In the genomic region with DNA sequence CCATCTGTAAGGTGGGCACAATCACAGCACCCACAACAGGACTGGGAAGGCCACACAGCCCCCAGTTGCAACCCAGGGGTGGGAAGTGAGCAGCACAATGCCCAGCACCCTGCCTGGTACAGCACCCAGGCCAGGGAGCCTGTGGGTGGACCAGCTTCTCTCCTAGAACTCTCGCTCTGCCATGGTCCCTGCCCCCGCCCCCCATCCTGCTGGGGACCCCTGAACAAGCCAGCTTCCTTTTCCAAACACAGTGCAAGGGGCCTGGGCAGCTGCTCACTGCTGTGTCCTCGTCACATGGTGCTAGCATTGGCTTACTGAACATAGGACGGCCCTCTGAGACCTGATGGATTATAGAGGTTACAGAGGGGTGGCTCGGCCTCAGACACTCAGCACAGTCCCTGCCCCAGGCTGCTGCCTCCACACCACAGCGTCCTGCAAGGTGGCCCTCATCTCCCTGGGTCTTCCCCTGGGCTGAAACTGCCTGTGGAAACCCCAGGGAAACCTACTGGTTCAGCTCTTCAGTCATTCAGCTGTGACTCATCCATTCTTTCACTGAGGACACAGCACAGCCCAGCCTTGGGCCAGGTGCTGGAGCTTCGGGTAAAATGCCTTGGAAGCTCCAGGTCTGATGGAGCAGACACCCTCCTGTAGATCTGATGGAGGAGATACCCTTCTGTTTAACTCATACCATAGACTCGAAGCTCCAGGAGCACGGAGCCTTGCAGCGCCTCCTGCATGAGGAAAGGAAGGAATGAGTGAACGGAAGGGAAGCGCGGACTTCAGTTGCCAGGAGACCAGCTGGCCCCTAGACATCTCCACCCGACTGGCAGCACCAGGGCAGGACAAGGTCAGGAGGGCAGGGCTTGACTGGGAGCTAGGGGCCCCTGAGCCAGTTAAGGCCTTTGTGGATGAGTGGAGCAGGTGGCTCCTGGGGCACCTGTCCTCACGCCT, we compare ENCODE assay signal across 19 cellular contexts. TPM values are rescaled to one million over a fixed set of nuclear protein-coding genes. Genes with fewer than 3 reads are reported as not detected.
DNase-seq lines count a peak whose midpoint lies in the region; ATAC-seq, FAIRE-seq and TF ChIP-seq lines count a peak whose summit lies in the region.
"Had no signal": no experiment of that assay in that cellular context is flagged by ENCODE, and none has a peak within 500 bp of the region (broad histone marks: within the 10 kb centered on the region; RNA-seq: fewer than 3 reads in every experiment).

No MANE protein-coding gene starts in this region.

- TF ChIP-seq POLR2A in thyroid gland (IDR thresholded peaks at IDR 0.05): no peak

- 61% methylated on average over 15 of the region's 15 CpGs for WGBS in right cardiac atrium
- 82 to 83% methylated on average over 13 to 15 of the region's 15 CpGs for WGBS in thyroid gland, 2 donors

- H3K4me3 ChIP-seq in right cardiac atrium (ENCODE audit: low read length) (no peak overlapping the region), left ventricle myocardium inferior (no peak overlapping the region), WERI-Rb-1 (ENCODE audit: low read depth, low read length) (no peak overlapping the region), thyroid gland (replicated peaks in 1 of 3) (no peak overlapping the region)

- H3K36me3 ChIP-seq in left ventricle myocardium inferior: no peaks in the 10 kb centered on the region
- H3K36me3 ChIP-seq in WERI-Rb-1: no peaks in the 10 kb centered on the region
- no peaks in the 10 kb centered on the region for H3K36me3 ChIP-seq in thyroid gland

- intact Hi-C loops in right cardiac atrium (cut with DNase I) (loop anchor here in 1 of 4 donors (10.0 kb wide), 1 partner anchor 354 kb away; no protein-coding TSS in a partner anchor), left ventricle myocardium inferior (cut with micrococcal nuclease) (loop anchor here (10.0 kb wide), 1 partner anchor 224 kb away; no protein-coding TSS in a partner anchor), thyroid gland (cut with DNase I) (loop anchor here (5.0 kb wide), 1 partner anchor 361 kb away; no protein-coding TSS in a partner anchor)

- DNase-seq in right cardiac atrium: peak in 2 of 3 donors; percentile 8 to 37
- DNase-seq in left ventricle myocardium inferior: no peak
- peak; percentile 7 for DNase-seq in WERI-Rb-1
- peak; percentile 59 for DNase-seq in kidney tubule cell (ENCODE audit: low spot score)
- peak; percentile 27 for DNase-seq in urothelium cell line (ENCODE audit: low spot score)
- DNase-seq in NCI-H2081 (lab: John Stamatoyannopoulos, UW): no peak
- DNase-seq in thyroid gland: no peak
- no peak for DNase-seq in stimulated activated naive CD4-positive, alpha-beta T cell (lab: John Stamatoyannopoulos, UW)
- DNase-seq: activated CD4-positive, CD25-positive, alpha-beta regulatory T cell treated with anti-CD3 and anti-CD28 coated beads, Interleukin-2, amount 50 U/mL, for 72 hours; activated naive CD8-positive, alpha-beta T cell treated with anti-CD3 and anti-CD28 coated beads, Interleukin-2, amount 10 ng/mL, durations not matched to agents 7 days and 5 days; AML-193; NCI-H1048; NCI-H2107; NCI-H82; occipital lobe had no signal

- no peak for TF ChIP-seq CTCF in left ventricle myocardium inferior (IDR thresholded peaks at IDR 0.05; ENCODE audit: borderline replicate concordance)
- TF ChIP-seq CTCF in WERI-Rb-1 (IDR thresholded peaks at IDR 0.05; ENCODE audit: low read depth, low read length): 0 out of 2 replicates have a peak, but pooled peaks have one; percentile 14
- TF ChIP-seq CTCF in thyroid gland (IDR thresholded peaks at IDR 0.05): no peak

- H3K4me1 ChIP-seq in right cardiac atrium (ENCODE audit: control insufficient read depth, insufficient read depth, low read length) (no peaks in the 10 kb centered on the region), left ventricle myocardium inferior (peaks cover 33% of the 10 kb centered on the region), thyroid gland (peaks cover 4 to 7% of the 10 kb centered on the region in 2 donors)

- no peak for ATAC-seq in right cardiac atrium

- no peak for FAIRE-seq in urothelium cell line (lab: Jason Lieb, UNC)
- FAIRE-seq: endometrium, islet of Langerhans had no signal

- H3K9me3 ChIP-seq in right cardiac atrium (ENCODE audit: control insufficient read depth, low read length) (no peaks in the 10 kb centered on the region), left ventricle myocardium inferior (replicated peaks) (no peaks in the 10 kb centered on the region), WERI-Rb-1 (ENCODE audit: severe bottlenecking) (no peaks in the 10 kb centered on the region), thyroid gland (no peaks in the 10 kb centered on the region)

- H3K27ac ChIP-seq in right cardiac atrium (ENCODE audit: low read length) (no peak overlapping the region), left ventricle myocardium inferior (replicated peaks) (no peak overlapping the region), WERI-Rb-1 (no peak overlapping the region), thyroid gland (no peak overlapping the region)

- H3K27me3 ChIP-seq in right cardiac atrium (ENCODE audit: control insufficient read depth, insufficient read depth) (no peaks in the 10 kb centered on the region), left ventricle myocardium inferior (ENCODE audit: low read depth) (peaks cover 53% of the 10 kb centered on the region), WERI-Rb-1 (ENCODE audit: insufficient read depth, low read depth, severe bottlenecking) (no peaks in the 10 kb centered on the region), thyroid gland (no peaks in the 10 kb centered on the region)

RNA-seq across cellular contexts. Expression of a gene that starts 8.1 kb away (rescaled TPM):
- total RNA-seq in right cardiac atrium (1 to 10 TPM; 1.1 to 2.9 (median 1.8) TPM), left ventricle myocardium inferior (16.6 TPM), thyroid gland (10 to 100 TPM; 15.7 to 54.3 (median 27.6) TPM)
- 1.9 TPM for polyA plus RNA-seq in right cardiac atrium
- total RNA-seq: activated naive CD8-positive, alpha-beta T cell treated with anti-CD3 and anti-CD28 coated beads, Interleukin-2, amount 10 ng/mL, durations not matched to agents 7 days and 5 days; mononuclear cell; RPMI7951 had no signal

RNA-seq across cellular contexts. Expression of a gene that starts 39.6 kb away (rescaled TPM):
- total RNA-seq in right cardiac atrium: not detected
- not detected for polyA plus RNA-seq in right cardiac atrium
- not detected for total RNA-seq in left ventricle myocardium inferior
- under 1 TPM in 1 of 4 donors, not detected in 3; 0.67 TPM for total RNA-seq in thyroid gland
- total RNA-seq: activated naive CD8-positive, alpha-beta T cell treated with anti-CD3 and anti-CD28 coated beads, Interleukin-2, amount 10 ng/mL, durations not matched to agents 7 days and 5 days; mononuclear cell; occipital lobe; RPMI7951 had no signal

Comparison
In these comparisons a context has a peak if more than half of its experiments do, and no peak if none do; other contexts are left out.
1. DNase-seq: peak in right cardiac atrium (2 of 3), WERI-Rb-1 (single experiment), kidney tubule cell (single experiment) and urothelium cell line (single experiment); none in left ventricle myocardium inferior (single experiment), NCI-H2081 (0 of 2), thyroid gland (0 of 2) and stimulated activated naive CD4-positive, alpha-beta T cell (0 of 6).